ENCODE assay signal across 2 cellular contexts in genomic region chr16:3637371-3637923, GRCh38.
TF ChIP-seq lines count a peak whose summit lies in the region.

No MANE protein-coding gene starts in this region.

TF ChIP-seq in A549, 52 proteins besides CTCF, POLR2A, EP300 and RAD21:
- TF ChIP-seq JUN (IDR thresholded peaks at IDR 0.05) (no peak), EHF (CRISPR knock-in tag; IDR thresholded peaks at IDR 0.05) (no peak), NR3C1 (IDR thresholded peaks at IDR 0.05) (no peak), KDM5A (IDR thresholded peaks at IDR 0.05) (no peak), HOXA7 (CRISPR knock-in tag; IDR thresholded peaks at IDR 0.05) (no peak), POLR2AphosphoS2 (conservative IDR thresholded peaks at IDR 0.05; ENCODE audit: low read length) (no peak), HDAC2 (IDR thresholded peaks at IDR 0.05) (no peak), ZNF302 (CRISPR knock-in tag; IDR thresholded peaks at IDR 0.05) (no peak), RCOR1 (IDR thresholded peaks at IDR 0.05; ENCODE audit: low read depth, low read length) (no peak), TP53 (CRISPR knock-in tag; IDR thresholded peaks at IDR 0.05) (no peak), ESRRA (IDR thresholded peaks at IDR 0.05; ENCODE audit: borderline replicate concordance, low read length) (no peak), PHF8 (IDR thresholded peaks at IDR 0.05; ENCODE audit: borderline replicate concordance, low read depth) (no peak)

TF ChIP-seq in IMR-90, 13 proteins besides CTCF, POLR2A, EP300 and RAD21:
- TF ChIP-seq RCOR1 (IDR thresholded peaks at IDR 0.05; ENCODE audit: insufficient replicate concordance, low read length) (no peak), USF2 (IDR thresholded peaks at IDR 0.05; ENCODE audit: low read depth, low read length) (no peak), CHD1 (IDR thresholded peaks at IDR 0.05; ENCODE audit: low read depth, low read length) (no peak), CEBPB (IDR thresholded peaks at IDR 0.05; ENCODE audit: low read depth, low read length) (no peak), FOS (IDR thresholded peaks at IDR 0.05; ENCODE audit: low read depth, low read length) (no peak), ELK1 (IDR thresholded peaks at IDR 0.05; ENCODE audit: borderline replicate concordance, low read depth, low read length) (no peak), MAFK (IDR thresholded peaks at IDR 0.05; ENCODE audit: low read depth, low read length) (no peak), SMC3 (IDR thresholded peaks at IDR 0.05; ENCODE audit: low read depth, low read length) (no peak), RFX5 (IDR thresholded peaks at IDR 0.05; ENCODE audit: low read depth, low read length) (no peak), MXI1 (IDR thresholded peaks at IDR 0.05; ENCODE audit: borderline replicate concordance, low read depth, low read length) (no peak), MAZ (IDR thresholded peaks at IDR 0.05; ENCODE audit: borderline replicate concordance, low read depth, low read length) (no peak), NFE2L2 (IDR thresholded peaks at IDR 0.05; ENCODE audit: low read depth, low read length) (no peak), BHLHE40 (IDR thresholded peaks at IDR 0.05; ENCODE audit: low read depth, low read length) (no peak)
